ENCODE assay signal across 8 cellular contexts in the genomic region with DNA sequence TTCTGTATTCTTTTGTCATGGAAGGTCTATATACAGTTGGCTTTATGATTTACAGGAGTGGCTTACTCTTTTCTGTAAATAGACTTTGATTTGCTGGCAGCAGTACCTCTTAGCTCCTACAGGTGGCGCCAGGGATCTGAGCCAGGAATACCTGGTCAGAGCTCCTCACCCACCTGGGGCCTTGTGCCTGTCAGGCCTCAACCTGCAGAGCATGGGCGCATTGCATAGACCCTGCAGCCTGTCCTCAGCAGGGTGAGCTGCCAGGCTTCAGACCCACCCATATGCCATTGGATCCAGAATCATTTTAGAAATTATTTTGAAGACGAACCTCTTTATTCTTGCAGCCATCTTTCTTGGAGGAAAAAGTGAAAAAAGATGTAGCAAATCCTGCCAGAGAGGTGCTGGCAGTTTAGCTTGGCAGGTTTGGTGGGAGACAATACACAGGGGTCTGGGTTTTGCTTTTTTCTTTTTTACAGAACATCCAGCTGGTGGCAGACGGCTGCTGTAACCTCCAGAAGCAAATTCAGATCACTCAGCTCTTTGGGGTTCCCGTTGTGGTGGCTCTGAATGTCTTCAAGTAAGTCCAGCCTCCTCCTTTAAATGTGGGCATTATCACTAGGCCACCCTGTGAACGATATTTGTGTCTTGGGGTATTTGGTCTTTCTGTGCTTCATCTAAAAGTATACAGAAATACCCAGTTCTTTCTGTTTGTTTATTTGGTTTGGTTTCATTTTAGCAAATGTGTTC.
A peak's percentile ranks its signal among the peaks of the same experiment; 100 is the strongest.
DNase-seq lines count a peak whose midpoint lies in the region; ATAC-seq, FAIRE-seq and TF ChIP-seq lines count a peak whose summit lies in the region.

No MANE protein-coding gene starts in this region.

- H3K36me3 Mint-ChIP-seq in activated CD8-positive, alpha-beta T cell treated with anti-CD3 and anti-CD28 coated beads for 36 hours (ENCODE audit: low read depth) = peaks cover 49% of the 10 kb centered on the region
- peaks cover 7% of the 10 kb centered on the region for H3K36me3 Mint-ChIP-seq in endothelial cell (ENCODE audit: low read depth, unreplicated experiment)

- DNase-seq in GM12892 (ENCODE audit: insufficient read length) (peak; percentile 27), NCI-H460 (ENCODE audit: extremely low read depth, low read depth) (peak; percentile 56), endothelial cell (ENCODE audit: low spot score) (peak; percentile 60), mucosa of gallbladder (ENCODE audit: low spot score) (peak; percentile 73)
- peak; percentile 67 for DNase-seq in activated CD8-positive, alpha-beta T cell treated with anti-CD3 and anti-CD28 coated beads for 36 hours
- DNase-seq in stimulated activated CD8-positive, alpha-beta memory T cell treated with anti-CD3 and anti-CD28 coated beads, Interleukin-7, amount 100 ng/mL, for 4 hours (ENCODE audit: low read depth in 2 of 2) = peak; percentile 5 to 24

- peak; percentile 88 for FAIRE-seq in GM12892 (lab: Jason Lieb, UNC)

- no peak overlapping the region for H3K27ac ChIP-seq in 22Rv1

- H3K9me3 Mint-ChIP-seq in activated CD8-positive, alpha-beta T cell treated with anti-CD3 and anti-CD28 coated beads for 36 hours = no peaks in the 10 kb centered on the region
- no peaks in the 10 kb centered on the region for H3K9me3 Mint-ChIP-seq in endothelial cell (ENCODE audit: unreplicated experiment)

- intact Hi-C loops in activated CD8-positive, alpha-beta T cell treated with anti-CD3 and anti-CD28 coated beads for 36 hours (cut with micrococcal nuclease) = loop anchor here (1.0 kb wide), 1 partner anchor 309 kb away; no protein-coding TSS in a partner anchor

- no peaks in the 10 kb centered on the region for H3K4me1 Mint-ChIP-seq in activated CD8-positive, alpha-beta T cell treated with anti-CD3 and anti-CD28 coated beads for 36 hours (ENCODE audit: low read depth)
- H3K4me1 Mint-ChIP-seq in endothelial cell (ENCODE audit: unreplicated experiment) = no peaks in the 10 kb centered on the region

- CTCF ChIA-PET in activated CD8-positive, alpha-beta T cell treated with anti-CD3 and anti-CD28 coated beads for 36 hours (lab: Charles Lee) = interaction anchor here (0.6 to 14.1 kb wide), 32 partner anchors 9 to 620 kb away, joined by 3 to 179 read pairs (median 4); no protein-coding TSS in a partner anchor

- POLR2A ChIA-PET in activated CD8-positive, alpha-beta T cell treated with anti-CD3 and anti-CD28 coated beads for 36 hours (lab: Charles Lee) = interaction anchor here (1.1 kb wide), 1 partner anchor 310 kb away, joined by 5 read pairs; no protein-coding TSS in a partner anchor

- no peak overlapping the region for H3K27ac Mint-ChIP-seq in activated CD8-positive, alpha-beta T cell treated with anti-CD3 and anti-CD28 coated beads for 36 hours
- H3K27ac Mint-ChIP-seq in endothelial cell (ENCODE audit: unreplicated experiment) = peak overlapping the region; percentile 46

- TF ChIP-seq CTCF in 22Rv1 (IDR thresholded peaks at IDR 0.05) (peak; percentile 96), endothelial cell (IDR thresholded peaks at IDR 0.05; ENCODE audit: unreplicated experiment) (peak; percentile 98)
- peak; percentile 98 for TF ChIP-seq CTCF in activated CD8-positive, alpha-beta T cell treated with anti-CD3 and anti-CD28 coated beads for 36 hours (IDR thresholded peaks at IDR 0.05)

- ATAC-seq in HG03159 (IDR thresholded peaks at IDR 0.05; ENCODE audit: unreplicated experiment) = peak; percentile 82
- peak; percentile 78 for ATAC-seq in activated CD8-positive, alpha-beta T cell treated with anti-CD3 and anti-CD28 coated beads for 36 hours

- no peak for TF ChIP-seq POLR2A in GM12892 (IDR thresholded peaks at IDR 0.05; ENCODE audit: low read depth, low read length)

- no peak overlapping the region for H3K4me3 Mint-ChIP-seq in activated CD8-positive, alpha-beta T cell treated with anti-CD3 and anti-CD28 coated beads for 36 hours
- no peak overlapping the region for H3K4me3 Mint-ChIP-seq in endothelial cell (ENCODE audit: unreplicated experiment)

- no peaks in the 10 kb centered on the region for H3K27me3 Mint-ChIP-seq in activated CD8-positive, alpha-beta T cell treated with anti-CD3 and anti-CD28 coated beads for 36 hours
- no peaks in the 10 kb centered on the region for H3K27me3 Mint-ChIP-seq in endothelial cell (ENCODE audit: unreplicated experiment)

Comparison
In these comparisons a context has a peak if more than half of its experiments do, and no peak if none do; other contexts are left out.
1. DNase-seq: peak in every context shown above with its lines; median percentile 73 in mucosa of gallbladder; 67 in activated CD8-positive, alpha-beta T cell treated with anti-CD3 and anti-CD28 coated beads for 36 hours; 60 in endothelial cell; 56 in NCI-H460; 27 in GM12892; 14 in stimulated activated CD8-positive, alpha-beta memory T cell treated with anti-CD3 and anti-CD28 coated beads, Interleukin-7, amount 100 ng/mL, for 4 hours.